In the genomic region with DNA sequence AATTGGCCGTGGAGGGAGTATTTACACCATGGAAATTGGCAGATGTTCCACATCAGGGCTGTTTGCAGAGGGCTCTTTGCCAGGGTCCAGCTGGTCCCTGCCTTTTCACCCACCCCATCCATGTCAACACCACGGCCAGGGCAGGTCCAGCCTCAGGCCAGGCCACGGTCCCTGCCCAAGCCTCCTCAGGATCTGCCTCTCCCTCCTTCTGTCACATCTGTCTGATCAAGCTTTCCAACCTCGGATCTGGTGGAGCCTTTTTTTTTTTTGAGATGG, we compare ENCODE assay signal across 1 cellular context.
TF ChIP-seq lines count a peak whose summit lies in the region.

No MANE protein-coding gene starts in this region.

TF ChIP-seq in HEK293, 187 proteins besides CTCF, POLR2A, EP300 and RAD21 (continued from another document):
- TF ChIP-seq, protein P1, sequence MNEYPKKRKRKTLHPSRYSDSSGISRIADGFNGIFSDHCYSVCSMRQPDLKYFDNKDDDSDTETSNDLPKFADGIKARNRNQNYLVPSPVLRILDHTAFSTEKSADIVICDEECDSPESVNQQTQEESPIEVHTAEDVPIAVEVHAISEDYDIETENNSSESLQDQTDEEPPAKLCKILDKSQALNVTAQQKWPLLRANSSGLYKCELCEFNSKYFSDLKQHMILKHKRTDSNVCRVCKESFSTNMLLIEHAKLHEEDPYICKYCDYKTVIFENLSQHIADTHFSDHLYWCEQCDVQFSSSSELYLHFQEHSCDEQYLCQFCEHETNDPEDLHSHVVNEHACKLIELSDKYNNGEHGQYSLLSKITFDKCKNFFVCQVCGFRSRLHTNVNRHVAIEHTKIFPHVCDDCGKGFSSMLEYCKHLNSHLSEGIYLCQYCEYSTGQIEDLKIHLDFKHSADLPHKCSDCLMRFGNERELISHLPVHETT (tag by site-specific recombination; IDR thresholded peaks at IDR 0.05): no peak
